In genomic region chr2:75100011-75100680, GRCh38 we compare ENCODE assay signal across 9 cellular contexts.
DNase-seq lines count a peak whose midpoint lies in the region; ATAC-seq and TF ChIP-seq lines count a peak whose summit lies in the region.
"Had no signal": no experiment of that assay in that cellular context is flagged by ENCODE, and none has a peak within 500 bp of the region (broad histone marks: within the 10 kb centered on the region; RNA-seq: fewer than 3 reads in every experiment).

No MANE protein-coding gene starts in this region.

- in situ Hi-C loops in GM13976 (cut with MboI; ENCODE audit: low sequenced_read_pairs, unreplicated experiment): no loop called here

- no peak for ATAC-seq in HG02840 (IDR thresholded peaks at IDR 0.05; ENCODE audit: low FRiP score, unreplicated experiment)
- ATAC-seq in GM18870 (IDR thresholded peaks at IDR 0.05; ENCODE audit: unreplicated experiment): no peak

- peak overlapping the region; percentile 7; the same call in 1 of the 2 replicates for H3K27ac ChIP-seq in SJSA1
- H3K27ac ChIP-seq: testis had no signal

- H3K27me3 ChIP-seq in SJSA1 (replicated peaks): no peaks in the 10 kb centered on the region
- H3K27me3 ChIP-seq: testis had no signal

- peaks cover 25% of the 10 kb centered on the region for H3K4me1 ChIP-seq in SJSA1 (replicated peaks)
- H3K4me1 ChIP-seq: testis had no signal

- no peaks in the 10 kb centered on the region for H3K9me3 ChIP-seq in SJSA1 (replicated peaks)
- H3K9me3 ChIP-seq: testis had no signal

- H3K4me3 ChIP-seq in AG10803 (ENCODE audit: low read length): no peak overlapping the region
- no peak overlapping the region for H3K4me3 ChIP-seq in SJSA1
- H3K4me3 ChIP-seq: testis had no signal

- TF ChIP-seq CTCF in AG10803 (conservative IDR thresholded peaks at IDR 0.05; ENCODE audit: low read length) (no peak), GM13976 (IDR thresholded peaks at IDR 0.05; ENCODE audit: borderline replicate concordance, control extremely low read depth, extremely low read depth, insufficient read depth, missing control alignments) (no peak)

- no peaks in the 10 kb centered on the region for H3K36me3 ChIP-seq in SJSA1

- DNase-seq in AG10803 (ENCODE audit: low read depth): peak; percentile 92
- peak; percentile 14 for DNase-seq in HPDE6-E6E7 (ENCODE audit: extremely low spot score)
- DNase-seq in SJSA1 (ENCODE audit: low read depth in 1 of 2, low spot score in 2 of 2): peak in 1 of 2 experiments; percentile 60
- DNase-seq in glomerular visceral epithelial cell (ENCODE audit: extremely low spot score): peak; percentile 72
- no peak for DNase-seq in GM13976 (ENCODE audit: low spot score)
- no peak for DNase-seq in NK-92 treated with Interleukin-12 subunit alpha and Interleukin-12 subunit beta, amount 100 ng/mL, for 24 hours (lab: John Stamatoyannopoulos, UW)
- DNase-seq: testis had no signal

Comparison
In these comparisons a context has a peak if more than half of its experiments do, and no peak if none do; other contexts are left out.
1. DNase-seq: peak in AG10803 (single experiment), HPDE6-E6E7 (single experiment) and glomerular visceral epithelial cell (single experiment); none in GM13976 (single experiment) and NK-92 treated with Interleukin-12 subunit alpha and Interleukin-12 subunit beta, amount 100 ng/mL, for 24 hours (single experiment).